Comparison of ENCODE assay signal across 1 cellular context in the genomic region with DNA sequence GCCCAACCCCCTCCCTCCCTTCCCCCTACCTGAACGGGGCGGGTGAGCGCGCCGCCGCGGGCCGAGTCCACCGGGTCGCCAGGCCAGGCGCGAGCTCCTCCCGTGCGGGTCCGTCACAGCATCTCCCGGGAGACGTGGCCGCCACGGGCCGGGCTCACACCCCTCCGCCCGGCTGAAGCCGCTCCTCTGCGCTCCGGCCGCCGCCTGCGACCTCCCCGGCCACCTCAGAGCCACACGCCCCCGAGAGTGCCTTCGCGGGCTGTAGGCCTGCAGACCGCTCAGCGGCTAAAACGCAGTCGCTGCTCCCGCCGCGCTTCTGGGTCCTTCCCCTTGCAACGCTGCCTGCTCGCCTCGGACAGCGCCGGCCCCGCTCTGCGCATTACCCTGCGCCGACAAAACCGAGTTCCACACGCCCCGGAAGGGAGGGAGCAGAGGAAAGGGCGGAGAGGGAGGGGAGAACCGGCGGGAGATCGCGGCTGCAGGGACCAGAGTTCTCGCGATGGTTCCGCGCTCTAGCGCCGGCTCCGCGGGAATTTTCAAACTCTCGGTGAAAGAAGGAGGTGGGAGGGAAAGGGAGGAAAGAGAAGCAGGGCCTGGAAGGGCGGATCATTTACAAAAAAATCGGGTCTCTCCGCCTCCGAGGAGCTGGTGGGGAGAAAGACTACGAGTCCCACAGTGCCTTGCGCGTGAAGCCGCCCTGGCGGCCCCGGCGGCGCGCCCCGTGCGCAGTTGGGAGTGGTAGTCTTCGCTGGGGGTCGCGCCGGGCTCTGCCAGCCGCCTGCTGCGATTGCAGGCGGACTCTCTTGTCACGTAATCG.
TF ChIP-seq lines count a peak whose summit lies in the region.

A gene with protein sequence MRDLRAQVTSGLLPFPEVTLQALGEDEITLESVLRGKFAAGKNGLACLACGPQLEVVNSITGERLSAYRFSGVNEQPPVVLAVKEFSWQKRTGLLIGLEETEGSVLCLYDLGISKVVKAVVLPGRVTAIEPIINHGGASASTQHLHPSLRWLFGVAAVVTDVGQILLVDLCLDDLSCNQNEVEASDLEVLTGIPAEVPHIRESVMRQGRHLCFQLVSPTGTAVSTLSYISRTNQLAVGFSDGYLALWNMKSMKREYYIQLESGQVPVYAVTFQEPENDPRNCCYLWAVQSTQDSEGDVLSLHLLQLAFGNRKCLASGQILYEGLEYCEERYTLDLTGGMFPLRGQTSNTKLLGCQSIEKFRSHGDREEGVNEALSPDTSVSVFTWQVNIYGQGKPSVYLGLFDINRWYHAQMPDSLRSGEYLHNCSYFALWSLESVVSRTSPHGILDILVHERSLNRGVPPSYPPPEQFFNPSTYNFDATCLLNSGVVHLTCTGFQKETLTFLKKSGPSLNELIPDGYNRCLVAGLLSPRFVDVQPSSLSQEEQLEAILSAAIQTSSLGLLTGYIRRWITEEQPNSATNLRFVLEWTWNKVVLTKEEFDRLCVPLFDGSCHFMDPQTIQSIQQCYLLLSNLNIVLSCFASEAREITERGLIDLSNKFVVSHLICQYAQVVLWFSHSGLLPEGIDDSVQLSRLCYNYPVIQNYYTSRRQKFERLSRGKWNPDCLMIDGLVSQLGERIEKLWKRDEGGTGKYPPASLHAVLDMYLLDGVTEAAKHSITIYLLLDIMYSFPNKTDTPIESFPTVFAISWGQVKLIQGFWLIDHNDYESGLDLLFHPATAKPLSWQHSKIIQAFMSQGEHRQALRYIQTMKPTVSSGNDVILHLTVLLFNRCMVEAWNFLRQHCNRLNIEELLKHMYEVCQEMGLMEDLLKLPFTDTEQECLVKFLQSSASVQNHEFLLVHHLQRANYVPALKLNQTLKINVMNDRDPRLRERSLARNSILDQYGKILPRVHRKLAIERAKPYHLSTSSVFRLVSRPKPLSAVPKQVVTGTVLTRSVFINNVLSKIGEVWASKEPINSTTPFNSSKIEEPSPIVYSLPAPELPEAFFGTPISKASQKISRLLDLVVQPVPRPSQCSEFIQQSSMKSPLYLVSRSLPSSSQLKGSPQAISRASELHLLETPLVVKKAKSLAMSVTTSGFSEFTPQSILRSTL (N-terminal part only) (minus strand): TSS at position 400 of the 817 bp plus-strand sequence. CDS start 13,578 bp downstream, outside the sequence.

TF ChIP-seq in HCT116, 20 proteins besides CTCF, POLR2A, EP300 and RAD21 (continued from another document):
- TF ChIP-seq FOSL1 (IDR thresholded peaks at IDR 0.05; ENCODE audit: low read depth) (no peak), SP1 (IDR thresholded peaks at IDR 0.05; ENCODE audit: low read depth) (peak; percentile 11; the same call in 1 of the 2 replicates), ZFX (IDR thresholded peaks at IDR 0.05) (peak; percentile 83), CBX3 (IDR thresholded peaks at IDR 0.05; ENCODE audit: low read depth) (0 out of 2 replicates have a peak, but pooled peaks have one; percentile 11), YY1 (IDR thresholded peaks at IDR 0.05; ENCODE audit: extremely low read depth, insufficient replicate concordance, low read depth, low read length) (peak; percentile 71), EZH2phosphoT487 (IDR thresholded peaks at IDR 0.05; ENCODE audit: borderline replicate concordance) (no peak), CEBPB (IDR thresholded peaks at IDR 0.05; ENCODE audit: low read depth) (no peak)
- TF ChIP-seq, protein P1, sequence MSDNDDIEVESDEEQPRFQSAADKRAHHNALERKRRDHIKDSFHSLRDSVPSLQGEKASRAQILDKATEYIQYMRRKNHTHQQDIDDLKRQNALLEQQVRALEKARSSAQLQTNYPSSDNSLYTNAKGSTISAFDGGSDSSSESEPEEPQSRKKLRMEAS (IDR thresholded peaks at IDR 0.05): peak; percentile 74
